1 cellular context compared by ENCODE assay signal in genomic region chr17:30337393-30337999, GRCh38.
TF ChIP-seq lines count a peak whose summit lies in the region.

No MANE protein-coding gene starts in this region.

TF ChIP-seq in HepG2, 621 proteins besides CTCF, POLR2A, EP300 and RAD21 (continues in another document):
- TF ChIP-seq SALL1 (CRISPR knock-in tag; IDR thresholded peaks at IDR 0.05) (peak; percentile 90), FOXK1 (CRISPR knock-in tag; IDR thresholded peaks at IDR 0.05; ENCODE audit: borderline replicate concordance, low read depth) (peak; percentile 52; the same call in 1 of the 2 replicates), MTA1 (CRISPR knock-in tag; IDR thresholded peaks at IDR 0.05; ENCODE audit: borderline replicate concordance) (peak; percentile 64; the same call in 1 of the 2 replicates), PITX1 (CRISPR knock-in tag; IDR thresholded peaks at IDR 0.05) (peak; percentile 54; the same call in 1 of the 2 replicates), ZNF276 (CRISPR knock-in tag; IDR thresholded peaks at IDR 0.05; ENCODE audit: low read depth) (peak; percentile 78; the same call in 1 of the 2 replicates), HOMEZ (CRISPR knock-in tag; IDR thresholded peaks at IDR 0.05; ENCODE audit: low read depth) (peak; percentile 50; the same call in 1 of the 2 replicates), ZNF772 (CRISPR knock-in tag; IDR thresholded peaks at IDR 0.05) (no peak), ZNF296 (CRISPR knock-in tag; conservative IDR thresholded peaks at IDR 0.05) (no peak), ZNF260 (CRISPR knock-in tag; IDR thresholded peaks at IDR 0.05; ENCODE audit: borderline replicate concordance, low read depth) (no peak), EED (CRISPR knock-in tag; IDR thresholded peaks at IDR 0.05) (no peak), HNF4G (IDR thresholded peaks at IDR 0.05; ENCODE audit: borderline replicate concordance, low read depth, low read length) (peak; percentile 65; the same call in 1 of the 2 replicates), HNF4G (CRISPR knock-in tag; IDR thresholded peaks at IDR 0.05; ENCODE audit: borderline replicate concordance, low read depth) (no peak; the same call in 1 of the 2 replicates), MLX (CRISPR knock-in tag; IDR thresholded peaks at IDR 0.05) (no peak; the same call in 1 of the 2 replicates), ZFY (CRISPR knock-in tag; IDR thresholded peaks at IDR 0.05) (peak; percentile 66; the same call in 1 of the 2 replicates), ZXDC (CRISPR knock-in tag; IDR thresholded peaks at IDR 0.05) (no peak), GFI1 (CRISPR knock-in tag; IDR thresholded peaks at IDR 0.05; ENCODE audit: borderline replicate concordance) (peak; percentile 43; the same call in 1 of the 2 replicates), MIER3 (CRISPR knock-in tag; IDR thresholded peaks at IDR 0.05; ENCODE audit: borderline replicate concordance) (peak; percentile 24; the same call in 1 of the 2 replicates), HNF4A (CRISPR knock-in tag; IDR thresholded peaks at IDR 0.05) (peak; percentile 86), CSRNP2 (CRISPR knock-in tag; conservative IDR thresholded peaks at IDR 0.05; ENCODE audit: low read depth) (no peak), ZNF607 (CRISPR knock-in tag; IDR thresholded peaks at IDR 0.05; ENCODE audit: borderline replicate concordance) (peak; percentile 60; the same call in 1 of the 2 replicates), ZFP91 (CRISPR knock-in tag; IDR thresholded peaks at IDR 0.05; ENCODE audit: borderline replicate concordance) (peak; percentile 98), ZNF891 (CRISPR knock-in tag; IDR thresholded peaks at IDR 0.05) (no peak), TOPORS (CRISPR knock-in tag; IDR thresholded peaks at IDR 0.05) (peak; percentile 32; the same call in 1 of the 2 replicates), FOSL1 (CRISPR knock-in tag; IDR thresholded peaks at IDR 0.05; ENCODE audit: borderline replicate concordance) (no peak), MEIS2 (CRISPR knock-in tag; IDR thresholded peaks at IDR 0.05) (peak; percentile 74; the same call in 1 of the 2 replicates), HMGXB4 (CRISPR knock-in tag; IDR thresholded peaks at IDR 0.05; ENCODE audit: borderline replicate concordance in 1 of 2, low read depth in 1 of 2) (peak; percentile 20 to 49; a peak in 2 of 4 replicates), SNAPC5 (CRISPR knock-in tag; IDR thresholded peaks at IDR 0.05; ENCODE audit: borderline replicate concordance) (0 out of 2 replicates have a peak, but pooled peaks have one; percentile 35), KDM6A (CRISPR knock-in tag; IDR thresholded peaks at IDR 0.05; ENCODE audit: low read depth) (peak; percentile 73; the same call in 1 of the 2 replicates), ZNF136 (CRISPR knock-in tag; IDR thresholded peaks at IDR 0.05; ENCODE audit: low read depth) (peak; percentile 59; the same call in 1 of the 2 replicates), SOX13 (IDR thresholded peaks at IDR 0.05) (no peak), SOX13 (CRISPR knock-in tag; conservative IDR thresholded peaks at IDR 0.05 in 1 of 2, IDR thresholded peaks at IDR 0.05 in 1 of 2) (peak in 1 of 2 experiments; percentile 71; a peak in 2 of 4 replicates), MAX (IDR thresholded peaks at IDR 0.05) (peak; percentile 40; the same call in 1 of the 2 replicates), BCL6 (CRISPR knock-in tag; IDR thresholded peaks at IDR 0.05) (peak; percentile 72), TRAFD1 (CRISPR knock-in tag; IDR thresholded peaks at IDR 0.05; ENCODE audit: borderline replicate concordance) (no peak), ZNF644 (CRISPR knock-in tag; IDR thresholded peaks at IDR 0.05; ENCODE audit: low read depth) (peak; percentile 90), GATAD1 (CRISPR knock-in tag; IDR thresholded peaks at IDR 0.05) (peak; percentile 41; the same call in 1 of the 2 replicates), PHF8 (CRISPR knock-in tag; IDR thresholded peaks at IDR 0.05) (peak; percentile 47), ZNF124 (CRISPR knock-in tag; IDR thresholded peaks at IDR 0.05) (peak; percentile 74), RFX1 (IDR thresholded peaks at IDR 0.05) (no peak), STAT6 (CRISPR knock-in tag; IDR thresholded peaks at IDR 0.05; ENCODE audit: borderline replicate concordance) (no peak), NR2C2 (CRISPR knock-in tag; IDR thresholded peaks at IDR 0.05; ENCODE audit: borderline replicate concordance) (peak; percentile 83), ZNF501 (CRISPR knock-in tag; IDR thresholded peaks at IDR 0.05) (peak; percentile 83; the same call in 1 of the 2 replicates), ZNF441 (CRISPR knock-in tag; IDR thresholded peaks at IDR 0.05; ENCODE audit: borderline replicate concordance) (peak; percentile 12; the same call in 1 of the 2 replicates)
